In the genomic region with DNA sequence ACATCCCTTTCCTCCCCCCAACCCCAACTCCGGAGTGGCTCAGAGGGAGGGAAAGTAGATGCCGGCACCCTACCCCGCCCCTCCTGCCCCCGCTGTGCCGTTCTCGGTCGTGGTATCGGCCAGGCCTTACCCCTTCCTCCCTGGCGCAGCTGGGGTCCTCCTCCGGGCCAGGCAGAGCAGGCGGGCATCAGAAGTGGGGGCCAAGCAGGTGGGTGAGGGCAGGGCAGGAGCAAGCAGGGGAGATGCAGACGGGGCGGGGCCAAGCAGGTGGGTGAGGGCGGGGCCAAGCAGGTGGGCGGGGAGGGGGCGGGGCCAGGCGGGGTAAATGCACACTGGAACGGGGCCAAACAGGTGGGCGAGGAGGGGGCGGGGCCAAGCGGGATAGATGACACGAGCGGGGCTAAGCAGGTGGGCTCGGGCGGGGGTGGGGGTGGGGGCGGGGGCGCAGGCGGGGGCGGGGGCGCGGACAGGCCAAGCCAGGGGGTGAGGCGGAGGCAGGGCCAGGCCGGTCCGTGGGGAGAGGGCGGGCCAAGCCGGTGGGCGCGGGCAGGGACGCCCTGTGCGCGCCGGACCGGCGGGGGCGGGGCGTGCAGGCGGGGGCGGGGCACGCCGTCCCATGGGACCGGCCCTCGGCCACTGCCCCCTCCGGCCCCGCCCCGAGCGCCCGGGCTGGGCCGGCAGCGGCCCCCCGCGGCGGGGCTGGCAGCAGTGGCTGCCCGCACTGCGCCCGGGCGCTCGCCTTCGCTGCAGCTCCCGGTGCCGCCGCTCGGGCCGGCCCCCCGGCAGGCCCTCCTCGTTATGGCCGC, we compare ENCODE assay signal across 9 cellular contexts. TPM values are rescaled to one million over a fixed set of nuclear protein-coding genes. Genes with fewer than 3 reads are reported as not detected.
DNase-seq lines count a peak whose midpoint lies in the region; ATAC-seq and TF ChIP-seq lines count a peak whose summit lies in the region.
"Had no signal": no experiment of that assay in that cellular context is flagged by ENCODE, and none has a peak within 500 bp of the region (broad histone marks: within the 10 kb centered on the region; RNA-seq: fewer than 3 reads in every experiment).

A gene with protein sequence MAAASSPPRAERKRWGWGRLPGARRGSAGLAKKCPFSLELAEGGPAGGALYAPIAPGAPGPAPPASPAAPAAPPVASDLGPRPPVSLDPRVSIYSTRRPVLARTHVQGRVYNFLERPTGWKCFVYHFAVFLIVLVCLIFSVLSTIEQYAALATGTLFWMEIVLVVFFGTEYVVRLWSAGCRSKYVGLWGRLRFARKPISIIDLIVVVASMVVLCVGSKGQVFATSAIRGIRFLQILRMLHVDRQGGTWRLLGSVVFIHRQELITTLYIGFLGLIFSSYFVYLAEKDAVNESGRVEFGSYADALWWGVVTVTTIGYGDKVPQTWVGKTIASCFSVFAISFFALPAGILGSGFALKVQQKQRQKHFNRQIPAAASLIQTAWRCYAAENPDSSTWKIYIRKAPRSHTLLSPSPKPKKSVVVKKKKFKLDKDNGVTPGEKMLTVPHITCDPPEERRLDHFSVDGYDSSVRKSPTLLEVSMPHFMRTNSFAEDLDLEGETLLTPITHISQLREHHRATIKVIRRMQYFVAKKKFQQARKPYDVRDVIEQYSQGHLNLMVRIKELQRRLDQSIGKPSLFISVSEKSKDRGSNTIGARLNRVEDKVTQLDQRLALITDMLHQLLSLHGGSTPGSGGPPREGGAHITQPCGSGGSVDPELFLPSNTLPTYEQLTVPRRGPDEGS (plus strand): TSS at position 708 of the 806 bp plus-strand sequence. CDS start 91 bp downstream, at position 799.
A gene with protein sequence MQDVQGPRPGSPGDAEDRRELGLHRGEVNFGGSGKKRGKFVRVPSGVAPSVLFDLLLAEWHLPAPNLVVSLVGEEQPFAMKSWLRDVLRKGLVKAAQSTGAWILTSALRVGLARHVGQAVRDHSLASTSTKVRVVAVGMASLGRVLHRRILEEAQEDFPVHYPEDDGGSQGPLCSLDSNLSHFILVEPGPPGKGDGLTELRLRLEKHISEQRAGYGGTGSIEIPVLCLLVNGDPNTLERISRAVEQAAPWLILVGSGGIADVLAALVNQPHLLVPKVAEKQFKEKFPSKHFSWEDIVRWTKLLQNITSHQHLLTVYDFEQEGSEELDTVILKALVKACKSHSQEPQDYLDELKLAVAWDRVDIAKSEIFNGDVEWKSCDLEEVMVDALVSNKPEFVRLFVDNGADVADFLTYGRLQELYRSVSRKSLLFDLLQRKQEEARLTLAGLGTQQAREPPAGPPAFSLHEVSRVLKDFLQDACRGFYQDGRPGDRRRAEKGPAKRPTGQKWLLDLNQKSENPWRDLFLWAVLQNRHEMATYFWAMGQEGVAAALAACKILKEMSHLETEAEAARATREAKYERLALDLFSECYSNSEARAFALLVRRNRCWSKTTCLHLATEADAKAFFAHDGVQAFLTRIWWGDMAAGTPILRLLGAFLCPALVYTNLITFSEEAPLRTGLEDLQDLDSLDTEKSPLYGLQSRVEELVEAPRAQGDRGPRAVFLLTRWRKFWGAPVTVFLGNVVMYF (N-terminal part only) (minus strand): TSS at position 214 of the 806 bp plus-strand sequence. CDS start 21,478 bp downstream, outside the sequence.

- TF ChIP-seq CTCF in HCT116 (IDR thresholded peaks at IDR 0.05 in 2 of 3, conservative IDR thresholded peaks at IDR 0.05 in 1 of 3; ENCODE audit: borderline replicate concordance in 1 of 3, insufficient read depth in 1 of 3, low read depth in 2 of 3, low read length in 2 of 3) = no peak

- H3K27me3 ChIP-seq in HCT116 (ENCODE audit: insufficient read depth, low read length) = peaks cover 16% of the 10 kb centered on the region; the same call in 1 of the 2 replicates

- RAD21 ChIA-PET in HCT116 (lab: Charles Lee; ENCODE audit: low non-redundant PET in 1 of 2, low total read pairs in 2 of 2, uncharacterized antibody in 2 of 2, unreplicated experiment in 2 of 2) = no interaction called here

- H3K9me3 ChIP-seq in HCT116 (ENCODE audit: control insufficient read depth in 1 of 2, insufficient read depth in 1 of 2, low read depth in 1 of 2, low read length in 2 of 2) = no peaks in the 10 kb centered on the region
- no peaks in the 10 kb centered on the region for H3K9me3 ChIP-seq in iPS-18c (ENCODE audit: control insufficient read depth, insufficient read depth, low read length)

- DNase-seq in HCT116 (ENCODE audit: low read depth, low spot score) = peak; percentile 24
- peak; percentile 52 for DNase-seq in SKM-1 (lab: John Stamatoyannopoulos, UW; ENCODE audit: unreplicated experiment)
- peak; percentile 81 for DNase-seq in activated naive CD4-positive, alpha-beta T cell treated with anti-CD3 and anti-CD28 coated beads, Interleukin-2, amount 50 U/mL, for 16 hours
- DNase-seq in stimulated activated CD4-positive, alpha-beta T cell treated with anti-CD3 and anti-CD28 coated beads, Interleukin-1b, Interleukin-23, amount 100 ng/mL, for 48 hours = peak; percentile 78
- no peak for DNase-seq in superior temporal gyrus (ENCODE audit: extremely low spot score)

- no peaks in the 10 kb centered on the region for H4K20me1 ChIP-seq in HCT116 (ENCODE audit: insufficient read depth)

- peaks cover 13 to 21% of the 10 kb centered on the region in 2 experiments for H3K4me1 ChIP-seq in HCT116 (ENCODE audit: control insufficient read depth in 1 of 2, insufficient read depth in 2 of 2, low read length in 2 of 2)

- peak within 1 kb of the TSS; percentile 96 for H3K4me2 ChIP-seq in HCT116 (ENCODE audit: low read length)

- CTCF ChIA-PET in HCT116 (lab: Charles Lee) = interaction anchor here (0.6 kb wide), 1 partner anchor 850 kb away, joined by 3 read pairs; no protein-coding TSS in a partner anchor

- H3K9ac ChIP-seq in HCT116 (ENCODE audit: low read length) = peak within 1 kb of the TSS; percentile 59

- H3K36me3 ChIP-seq in HCT116 (ENCODE audit: control insufficient read depth in 1 of 2, insufficient read depth in 2 of 2, low read length in 2 of 2) = no peaks in the 10 kb centered on the region

- ATAC-seq in HCT116 = peak; percentile 93
- ATAC-seq in GM18870 (IDR thresholded peaks at IDR 0.05; ENCODE audit: unreplicated experiment) = no peak
- ATAC-seq in HG03139 (IDR thresholded peaks at IDR 0.05; ENCODE audit: unreplicated experiment) = no peak

- no peak for TF ChIP-seq RAD21 in HCT116 (IDR thresholded peaks at IDR 0.05; ENCODE audit: low read depth)

- no TSS peak for BruUV-seq in HCT116 (replicated peaks; lab: Mats Ljungman, UMichigan)

- intact Hi-C loops in HCT116 (cut with micrococcal nuclease) = no loop called here

- H2AFZ ChIP-seq in HCT116 (ENCODE audit: low read depth, low read length, poor library complexity, severe bottlenecking) = no peak within 1 kb of the TSS

- no peaks in the 10 kb centered on the region for H3K9me2 ChIP-seq in HCT116 (ENCODE audit: insufficient read depth)

- H3K79me2 ChIP-seq in HCT116 (ENCODE audit: insufficient read depth, low read length) = no peaks in the 10 kb centered on the region

- TF ChIP-seq POLR2A in HCT116 (IDR thresholded peaks at IDR 0.05; ENCODE audit: borderline replicate concordance, extremely low read depth, insufficient read depth, insufficient read length) = no peak

- peak within 1 kb of the TSS; percentile 24; the same call in 1 of the 2 replicates for H3K27ac ChIP-seq in HCT116 (ENCODE audit: low read depth, low read length)

- POLR2A ChIA-PET in HCT116 (lab: Charles Lee) = no interaction called here

- H3K4me3 ChIP-seq in HCT116 (replicated peaks in 1 of 2; ENCODE audit: low read depth in 1 of 2, low read length in 2 of 2) (peak within 1 kb of the TSS; percentile 57 to 64), iPS-18c (ENCODE audit: insufficient read depth, low read depth, low read length) (peak within 1 kb of the TSS; percentile 72)

TF ChIP-seq in HCT116, 20 proteins besides CTCF, POLR2A, EP300 and RAD21:
- TF ChIP-seq POLR2AphosphoS5 (IDR thresholded peaks at IDR 0.05; ENCODE audit: low read depth, low read length) = peak; percentile 67
- no peak for TF ChIP-seq EZH2phosphoT487 (IDR thresholded peaks at IDR 0.05; ENCODE audit: borderline replicate concordance)
- TF ChIP-seq YY1 (IDR thresholded peaks at IDR 0.05; ENCODE audit: extremely low read depth, insufficient replicate concordance, low read depth, low read length) = peak; percentile 18
- no peak for TF ChIP-seq SRF (IDR thresholded peaks at IDR 0.05; ENCODE audit: low read depth)
- TF ChIP-seq JUND (IDR thresholded peaks at IDR 0.05) = no peak
- TF ChIP-seq EGR1 (IDR thresholded peaks at IDR 0.05; ENCODE audit: low read depth) = no peak

RNA-seq across cellular contexts. Expression of the first gene that starts in this region (rescaled TPM):
- 10.7 TPM for total RNA-seq in HCT116 (2021; ENCODE audit: unreplicated experiment)
- polyA plus RNA-seq in HCT116 (2012) = 8.5 and 10.8 TPM in 2 replicates
- total RNA-seq: LHCN-M2 had no signal

RNA-seq across cellular contexts. Expression of the second gene that starts in this region (rescaled TPM):
- 0.07 TPM for total RNA-seq in HCT116 (2021; ENCODE audit: unreplicated experiment)
- polyA plus RNA-seq in HCT116 (2012) = not detected in 2 replicates
- total RNA-seq: LHCN-M2 had no signal
